Comparison of ENCODE assay signal across 2 cellular contexts in the genomic region with DNA sequence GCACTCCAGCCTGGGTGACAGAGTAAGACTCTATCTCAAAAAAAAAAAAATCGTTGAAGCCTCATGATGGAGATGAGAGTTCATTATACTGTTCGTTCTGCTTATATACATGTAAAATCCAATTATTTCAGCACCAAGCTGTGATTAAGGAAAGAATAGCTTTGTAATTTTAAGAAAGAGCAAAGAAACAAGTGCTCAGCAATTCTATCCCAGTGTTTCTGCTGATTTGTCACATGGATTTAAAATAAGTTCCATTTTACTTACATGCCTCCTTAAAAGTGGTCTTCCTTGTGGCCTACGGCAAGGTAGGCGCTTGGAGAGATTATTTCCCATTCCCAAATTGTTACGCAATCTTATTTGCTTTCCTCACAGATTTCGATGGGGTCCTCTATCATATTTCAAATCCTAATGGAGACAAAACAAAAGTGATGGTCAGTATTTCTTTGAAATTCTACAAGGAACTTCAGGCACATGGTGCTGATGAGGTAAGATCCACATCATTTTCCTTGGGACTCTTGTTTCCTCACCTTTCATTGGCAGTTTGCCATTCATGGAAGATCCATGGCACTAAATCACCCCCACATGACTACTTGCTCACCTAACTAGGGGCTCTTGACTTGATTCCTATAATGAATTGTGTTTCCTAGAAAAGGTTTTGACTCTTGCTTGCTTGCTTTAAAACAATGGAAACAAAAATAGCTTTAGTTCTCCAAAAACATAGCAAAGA.
TF ChIP-seq lines count a peak whose summit lies in the region.

No MANE protein-coding gene starts in this region.

TF ChIP-seq in GM23338, 12 proteins besides CTCF, POLR2A, EP300 and RAD21 (continues in another document):
- TF ChIP-seq NANOG (IDR thresholded peaks at IDR 0.05; ENCODE audit: borderline replicate concordance), result no peak
- no peak for TF ChIP-seq EZH2phosphoT487 (IDR thresholded peaks at IDR 0.05; ENCODE audit: unreplicated experiment)
- no peak for TF ChIP-seq EZH2 (IDR thresholded peaks at IDR 0.05; ENCODE audit: low read depth, unreplicated experiment)
- TF ChIP-seq, protein P1, sequence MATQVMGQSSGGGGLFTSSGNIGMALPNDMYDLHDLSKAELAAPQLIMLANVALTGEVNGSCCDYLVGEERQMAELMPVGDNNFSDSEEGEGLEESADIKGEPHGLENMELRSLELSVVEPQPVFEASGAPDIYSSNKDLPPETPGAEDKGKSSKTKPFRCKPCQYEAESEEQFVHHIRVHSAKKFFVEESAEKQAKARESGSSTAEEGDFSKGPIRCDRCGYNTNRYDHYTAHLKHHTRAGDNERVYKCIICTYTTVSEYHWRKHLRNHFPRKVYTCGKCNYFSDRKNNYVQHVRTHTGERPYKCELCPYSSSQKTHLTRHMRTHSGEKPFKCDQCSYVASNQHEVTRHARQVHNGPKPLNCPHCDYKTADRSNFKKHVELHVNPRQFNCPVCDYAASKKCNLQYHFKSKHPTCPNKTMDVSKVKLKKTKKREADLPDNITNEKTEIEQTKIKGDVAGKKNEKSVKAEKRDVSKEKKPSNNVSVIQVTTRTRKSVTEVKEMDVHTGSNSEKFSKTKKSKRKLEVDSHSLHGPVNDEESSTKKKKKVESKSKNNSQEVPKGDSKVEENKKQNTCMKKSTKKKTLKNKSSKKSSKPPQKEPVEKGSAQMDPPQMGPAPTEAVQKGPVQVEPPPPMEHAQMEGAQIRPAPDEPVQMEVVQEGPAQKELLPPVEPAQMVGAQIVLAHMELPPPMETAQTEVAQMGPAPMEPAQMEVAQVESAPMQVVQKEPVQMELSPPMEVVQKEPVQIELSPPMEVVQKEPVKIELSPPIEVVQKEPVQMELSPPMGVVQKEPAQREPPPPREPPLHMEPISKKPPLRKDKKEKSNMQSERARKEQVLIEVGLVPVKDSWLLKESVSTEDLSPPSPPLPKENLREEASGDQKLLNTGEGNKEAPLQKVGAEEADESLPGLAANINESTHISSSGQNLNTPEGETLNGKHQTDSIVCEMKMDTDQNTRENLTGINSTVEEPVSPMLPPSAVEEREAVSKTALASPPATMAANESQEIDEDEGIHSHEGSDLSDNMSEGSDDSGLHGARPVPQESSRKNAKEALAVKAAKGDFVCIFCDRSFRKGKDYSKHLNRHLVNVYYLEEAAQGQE (IDR thresholded peaks at IDR 0.05; ENCODE audit: unreplicated experiment), result no peak
- no peak for TF ChIP-seq JUNB (IDR thresholded peaks at IDR 0.05; ENCODE audit: unreplicated experiment)
- TF ChIP-seq POLR2AphosphoS5 (IDR thresholded peaks at IDR 0.05; ENCODE audit: low read depth), result no peak
- TF ChIP-seq ZNF331 (CRISPR knock-in tag; IDR thresholded peaks at IDR 0.05; ENCODE audit: low read depth), result no peak
- no peak for TF ChIP-seq ZNF114 (CRISPR knock-in tag; IDR thresholded peaks at IDR 0.05)
- TF ChIP-seq ZNF462 (CRISPR knock-in tag; IDR thresholded peaks at IDR 0.05), result no peak
- no peak for TF ChIP-seq CREB1 (CRISPR knock-in tag; IDR thresholded peaks at IDR 0.05; ENCODE audit: low read depth)
- TF ChIP-seq STAT1 (IDR thresholded peaks at IDR 0.05; ENCODE audit: unreplicated experiment), result no peak

TF ChIP-seq in endothelial cell of umbilical vein, 7 proteins besides CTCF, POLR2A, EP300 and RAD21:
- TF ChIP-seq MYC (IDR thresholded peaks at IDR 0.05; ENCODE audit: low read depth, low read length) (no peak), GATA2 (IDR thresholded peaks at IDR 0.05; ENCODE audit: insufficient read depth, insufficient read length, low read depth, low read length) (no peak), FOS (IDR thresholded peaks at IDR 0.05; ENCODE audit: borderline replicate concordance, insufficient read depth, low read length) (no peak), JUN (IDR thresholded peaks at IDR 0.05; ENCODE audit: borderline replicate concordance, insufficient read depth, insufficient read length, low read depth) (no peak), EZH2 (IDR thresholded peaks at IDR 0.05; ENCODE audit: borderline replicate concordance, low read depth, low read length, severe bottlenecking) (no peak), POLR2AphosphoS5 (IDR thresholded peaks at IDR 0.05; ENCODE audit: insufficient read depth, low read depth, low read length) (no peak), MAX (IDR thresholded peaks at IDR 0.05; ENCODE audit: insufficient read depth, insufficient read length) (no peak)
TF ChIP-seq in endothelial cell of umbilical vein: peak in this region for 0.
